Comparison of ENCODE assay signal across 13 cellular contexts in the genomic region with DNA sequence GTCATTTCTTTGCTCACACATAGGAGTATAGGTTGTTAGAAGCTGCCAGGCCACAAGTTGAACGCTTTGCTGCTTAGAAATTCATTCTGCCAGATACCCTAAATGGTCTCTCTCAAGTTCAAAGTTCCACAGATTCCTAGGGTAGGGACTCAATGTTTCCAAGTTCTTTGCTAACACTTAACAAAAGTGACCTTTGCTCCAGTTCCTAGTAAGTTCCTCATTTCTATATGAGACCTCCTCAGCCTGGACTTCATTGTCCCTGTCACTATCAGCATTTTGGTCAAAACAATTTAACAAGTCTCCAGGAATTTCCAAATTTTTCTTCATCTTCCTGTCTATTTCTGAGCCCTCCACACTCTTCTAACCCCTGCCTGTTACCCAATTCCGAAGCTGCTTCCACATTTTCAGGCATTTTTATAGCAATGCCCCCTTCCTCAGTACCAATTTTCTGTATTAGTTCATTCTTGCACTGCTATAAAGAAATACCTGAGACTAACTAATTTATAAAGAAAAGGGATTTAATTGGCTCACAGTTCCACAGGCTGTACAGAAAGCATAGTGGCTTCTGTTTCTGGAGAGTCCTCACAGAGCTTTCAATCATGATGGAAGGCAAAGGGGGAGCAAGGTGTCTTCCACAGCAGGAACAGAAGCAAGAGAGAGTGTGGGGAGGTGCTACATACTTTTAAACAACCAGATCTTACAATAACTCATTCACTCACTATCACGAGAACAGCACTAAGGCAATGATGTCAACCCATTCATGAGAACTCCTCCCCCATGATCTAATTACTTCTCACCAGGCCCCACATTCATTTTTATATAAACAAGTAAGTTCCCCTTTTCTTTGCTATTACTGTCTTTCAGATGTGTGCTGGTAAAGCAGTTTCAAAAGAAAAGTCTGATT. TPM values are rescaled to one million over a fixed set of nuclear protein-coding genes. Genes with fewer than 3 reads are reported as not detected.
DNase-seq lines count a peak whose midpoint lies in the region; ATAC-seq and TF ChIP-seq lines count a peak whose summit lies in the region.
"Had no signal": no experiment of that assay in that cellular context is flagged by ENCODE, and none has a peak within 500 bp of the region (broad histone marks: within the 10 kb centered on the region; RNA-seq: fewer than 3 reads in every experiment).

No MANE protein-coding gene starts in this region.

- no peaks in the 10 kb centered on the region for H3K4me1 ChIP-seq in left ventricle myocardium inferior
- peaks cover 11% of the 10 kb centered on the region for H3K4me1 ChIP-seq in suprapubic skin

- no peak for DNase-seq in activated T-cell treated with anti-CD3 and anti-CD28 coated beads, Interleukin-2, amount 50 U/mL, for 4 hours
- DNase-seq in activated T-cell treated with anti-CD3 and anti-CD28 coated beads, Interleukin-2, amount 50 U/mL, for 48 hours = no peak
- DNase-seq in SK-MEL-5 (ENCODE audit: low read depth, low spot score) (peak; percentile 85), left ventricle myocardium inferior (no peak), suprapubic skin (ENCODE audit: low spot score in 2 of 2) (no peak), DMS53 (lab: John Stamatoyannopoulos, UW) (no peak)
- DNase-seq: PC-3; stimulated activated naive CD8-positive, alpha-beta T cell treated with anti-CD3 and anti-CD28 coated beads, Interleukin-15, Interleukin-2, amounts not matched to agents 100 U/mL and 50 U/mL, for 24 hours had no signal

- ATAC-seq in activated T-cell treated with anti-CD3 and anti-CD28 coated beads, Interleukin-2, amount 50 U/mL, for 4 hours = no peak
- ATAC-seq in HG03039 (IDR thresholded peaks at IDR 0.05; ENCODE audit: unreplicated experiment) = no peak
- ATAC-seq in GM21529 (IDR thresholded peaks at IDR 0.05; ENCODE audit: unreplicated experiment) = no peak
- ATAC-seq: PC-3; stimulated activated naive CD8-positive, alpha-beta T cell treated with anti-CD3 and anti-CD28 coated beads, Interleukin-15, Interleukin-2, amounts not matched to agents 100 U/mL and 50 U/mL, for 24 hours had no signal

- H3K27ac ChIP-seq in left ventricle myocardium inferior (replicated peaks) (peak overlapping the region; percentile 43), suprapubic skin (peak overlapping the region; percentile 44)

- H3K36me3 ChIP-seq in left ventricle myocardium inferior (no peaks in the 10 kb centered on the region), suprapubic skin (no peaks in the 10 kb centered on the region)

- WGBS in suprapubic skin = 68% methylated on average over 3 of the region's 3 CpGs

- H3K27me3 ChIP-seq in left ventricle myocardium inferior (ENCODE audit: low read depth) = peaks cover 13% of the 10 kb centered on the region
- H3K27me3 ChIP-seq in suprapubic skin = no peaks in the 10 kb centered on the region

- TF ChIP-seq POLR2A in suprapubic skin (IDR thresholded peaks at IDR 0.05) = no peak

- peak overlapping the region; percentile 2 for H3K4me3 Mint-ChIP-seq in activated T-cell treated with anti-CD3 and anti-CD28 coated beads, Interleukin-2, amount 50 U/mL, for 4 hours

- H3K9me3 Mint-ChIP-seq in activated T-cell treated with anti-CD3 and anti-CD28 coated beads, Interleukin-2, amount 50 U/mL, for 4 hours = peaks cover 19% of the 10 kb centered on the region

- no peak for TF ChIP-seq EP300 in suprapubic skin (IDR thresholded peaks at IDR 0.05)

- H3K4me1 Mint-ChIP-seq in activated T-cell treated with anti-CD3 and anti-CD28 coated beads, Interleukin-2, amount 50 U/mL, for 4 hours (ENCODE audit: low read depth) = peaks cover 25% of the 10 kb centered on the region

- no peak overlapping the region for H3K4me3 ChIP-seq in left ventricle myocardium inferior
- H3K4me3 ChIP-seq in suprapubic skin = no peak overlapping the region
- H3K4me3 ChIP-seq: skin epidermis had no signal

- peaks cover 4% of the 10 kb centered on the region for H3K36me3 Mint-ChIP-seq in activated T-cell treated with anti-CD3 and anti-CD28 coated beads, Interleukin-2, amount 50 U/mL, for 4 hours (ENCODE audit: insufficient read depth)

- no peaks in the 10 kb centered on the region for H3K27me3 Mint-ChIP-seq in activated T-cell treated with anti-CD3 and anti-CD28 coated beads, Interleukin-2, amount 50 U/mL, for 4 hours (ENCODE audit: low read depth)

- intact Hi-C loops in left ventricle myocardium inferior (cut with micrococcal nuclease) = no loop called here

- H3K9me3 ChIP-seq in left ventricle myocardium inferior (replicated peaks) (peaks cover 6% of the 10 kb centered on the region), suprapubic skin (no peaks in the 10 kb centered on the region)

- TF ChIP-seq CTCF in left ventricle myocardium inferior (IDR thresholded peaks at IDR 0.05; ENCODE audit: borderline replicate concordance) (no peak), suprapubic skin (IDR thresholded peaks at IDR 0.05) (no peak)

- in situ Hi-C loops in SK-MEL-5 (cut with HindIII; ENCODE audit: low pct_unique_long_range_greater_than_20kb, low sequenced_read_pairs) = no loop called here

RNA-seq across cellular contexts. Expression of gene TLR1, which starts 11.5 kb away (rescaled TPM):
- total RNA-seq in activated T-cell treated with anti-CD3 and anti-CD28 coated beads, Interleukin-2, amount 50 U/mL, for 4 hours = 1 to 10 TPM in 2 of 3 donors, under 1 TPM in 1; 0.53 to 2.0 (median 1.1) TPM
- 5.5 and 6.7 TPM in 2 replicates for total RNA-seq in SK-MEL-5 (2014; rRNA removed; shearing (Covaris generic))
- polyA plus RNA-seq in SK-MEL-5 (2015; cell fraction: cytosol; rRNA removed) = 3.7 and 4.1 TPM in 2 replicates
- polyA plus RNA-seq in SK-MEL-5 (2015; cell fraction: nucleus; rRNA removed) = 2.9 and 6.5 TPM in 2 replicates
- total RNA-seq in left ventricle myocardium inferior (3.5 TPM), suprapubic skin (1 to 10 TPM; 6.7 to 9.8 (median 8.9) TPM)
- total RNA-seq: H1 had no signal
- polyA plus RNA-seq: H1 had no signal

RNA-seq across cellular contexts. Expression of gene TLR10, which starts 33.3 kb away (rescaled TPM):
- under 1 TPM in 2 of 3 donors, not detected in 1; 0.13 to 0.22 TPM for total RNA-seq in activated T-cell treated with anti-CD3 and anti-CD28 coated beads, Interleukin-2, amount 50 U/mL, for 4 hours
- total RNA-seq in SK-MEL-5 (2014; rRNA removed; shearing (Covaris generic)) = 0.08 TPM in 1 of 2 replicates, not detected in the other
- polyA plus RNA-seq in SK-MEL-5 (2015; cell fraction: cytosol; rRNA removed) = 0.06 and 0.07 TPM in 2 replicates
- polyA plus RNA-seq in SK-MEL-5 (2015; cell fraction: nucleus; rRNA removed) = 0.06 TPM in 1 of 2 replicates, not detected in the other
- not detected for total RNA-seq in left ventricle myocardium inferior
- under 1 TPM in 2 of 4 donors, not detected in 2; 0.16 to 0.17 TPM for total RNA-seq in suprapubic skin
- total RNA-seq: activated CD8-positive, alpha-beta memory T cell treated with anti-CD3 and anti-CD28 coated beads for 36 hours; H1; PC-3 had no signal
- polyA plus RNA-seq: H1 had no signal

RNA-seq across cellular contexts. Expression of gene TLR6, which starts 40.5 kb away (rescaled TPM):
- 1 to 10 TPM in 1 of 3 donors, under 1 TPM in 2; 0.73 to 1.9 (median 0.95) TPM for total RNA-seq in activated T-cell treated with anti-CD3 and anti-CD28 coated beads, Interleukin-2, amount 50 U/mL, for 4 hours
- 6.8 and 7.8 TPM in 2 replicates for total RNA-seq in SK-MEL-5 (2014; rRNA removed; shearing (Covaris generic))
- polyA plus RNA-seq in SK-MEL-5 (2015; cell fraction: cytosol; rRNA removed) = 4.4 and 6.5 TPM in 2 replicates
- polyA plus RNA-seq in SK-MEL-5 (2015; cell fraction: nucleus; rRNA removed) = 15.6 and 19.6 TPM in 2 replicates
- 0.71 TPM for total RNA-seq in left ventricle myocardium inferior
- 1 to 10 TPM; 2.1 to 6.4 (median 2.5) TPM for total RNA-seq in suprapubic skin

RNA-seq across cellular contexts. Expression of gene FAM114A1, which starts 51.5 kb away (rescaled TPM):
- under 1 TPM; 0.24 to 0.34 (median 0.25) TPM for total RNA-seq in activated T-cell treated with anti-CD3 and anti-CD28 coated beads, Interleukin-2, amount 50 U/mL, for 4 hours
- 33.0 and 38.6 TPM in 2 replicates for total RNA-seq in SK-MEL-5 (2014; rRNA removed; shearing (Covaris generic))
- 20.1 and 21.9 TPM in 2 replicates for polyA plus RNA-seq in SK-MEL-5 (2015; cell fraction: cytosol; rRNA removed)
- 8.8 and 15.2 TPM in 2 replicates for polyA plus RNA-seq in SK-MEL-5 (2015; cell fraction: nucleus; rRNA removed)
- total RNA-seq in left ventricle myocardium inferior (19.5 TPM), suprapubic skin (10 to 100 TPM; 36.9 to 85.9 (median 44.5) TPM)
- total RNA-seq: activated CD8-positive, alpha-beta memory T cell treated with anti-CD3 and anti-CD28 coated beads for 36 hours had no signal
